3 cellular contexts compared by ENCODE assay signal in genomic region chr12:131586761-131587160, GRCh38.
TF ChIP-seq lines count a peak whose summit lies in the region.

No MANE protein-coding gene starts in this region.

TF ChIP-seq in HCT116, 20 proteins besides CTCF, POLR2A, EP300 and RAD21:
- TF ChIP-seq REST (IDR thresholded peaks at IDR 0.05; ENCODE audit: low read depth) (peak; percentile 58), ZBTB33 (IDR thresholded peaks at IDR 0.05; ENCODE audit: extremely low read depth, insufficient replicate concordance, low read length) (no peak)

TF ChIP-seq in GM12878, 131 proteins besides CTCF, POLR2A, EP300 and RAD21:
- TF ChIP-seq REST (IDR thresholded peaks at IDR 0.05; ENCODE audit: low read depth, low read length) = peak; percentile 15; the same call in 1 of the 2 replicates
- no peak for TF ChIP-seq CHD1 (IDR thresholded peaks at IDR 0.05; ENCODE audit: low read depth, low read length)

TF ChIP-seq in HepG2, 621 proteins besides CTCF, POLR2A, EP300 and RAD21 (continued from another document):
- TF ChIP-seq REST (IDR thresholded peaks at IDR 0.05; ENCODE audit: borderline replicate concordance in 1 of 2, low read depth in 1 of 2, low read length in 2 of 2) (peak; percentile 54 to 87), BHLHE40 (IDR thresholded peaks at IDR 0.05; ENCODE audit: low read length) (peak; percentile 27; the same call in 1 of the 2 replicates), MTF1 (CRISPR knock-in tag; IDR thresholded peaks at IDR 0.05) (no peak)
